Comparison of ENCODE assay signal across 8 cellular contexts in genomic region chr11:82995754-82996398, GRCh38.
DNase-seq lines count a peak whose midpoint lies in the region; ATAC-seq, FAIRE-seq and TF ChIP-seq lines count a peak whose summit lies in the region.

No MANE protein-coding gene starts in this region.

- no peak overlapping the region for H3K4me3 Mint-ChIP-seq in neural crest cell

- ATAC-seq in HG02623 (IDR thresholded peaks at IDR 0.05; ENCODE audit: unreplicated experiment): peak; percentile 33

- H3K27me3 Mint-ChIP-seq in neural crest cell (ENCODE audit: low read depth): no peaks in the 10 kb centered on the region

- H3K36me3 Mint-ChIP-seq in neural crest cell (ENCODE audit: low read depth): peaks cover 3% of the 10 kb centered on the region

- no peak for DNase-seq in GM18507 (ENCODE audit: extremely low spot score, insufficient read length, low read depth)
- DNase-seq in amniotic epithelial cell (ENCODE audit: low read depth): peak; percentile 29
- DNase-seq in neural crest cell (ENCODE audit: low read depth, low spot score): no peak
- DNase-seq in HCEC 1CT: no peak
- DNase-seq in central memory CD4-positive, alpha-beta T cell: no peak
- DNase-seq in activated CD4-positive, CD25-positive, alpha-beta regulatory T cell (lab: John Stamatoyannopoulos, UW): no peak
- no peak for DNase-seq in SHP77 treated with DMSO at 0.1 percent for 48 hours (lab: John Stamatoyannopoulos, UW)

- peak; percentile 61 for FAIRE-seq in GM18507 (lab: Jason Lieb, UNC)

- no peak for TF ChIP-seq CTCF in neural crest cell (conservative IDR thresholded peaks at IDR 0.05)

- H3K4me1 Mint-ChIP-seq in neural crest cell: peaks cover 50% of the 10 kb centered on the region

- peak overlapping the region; percentile 52 for H3K27ac Mint-ChIP-seq in neural crest cell (ENCODE audit: unreplicated experiment)

- no peaks in the 10 kb centered on the region for H3K9me3 Mint-ChIP-seq in neural crest cell
